19 cellular contexts compared by ENCODE assay signal in the genomic region with DNA sequence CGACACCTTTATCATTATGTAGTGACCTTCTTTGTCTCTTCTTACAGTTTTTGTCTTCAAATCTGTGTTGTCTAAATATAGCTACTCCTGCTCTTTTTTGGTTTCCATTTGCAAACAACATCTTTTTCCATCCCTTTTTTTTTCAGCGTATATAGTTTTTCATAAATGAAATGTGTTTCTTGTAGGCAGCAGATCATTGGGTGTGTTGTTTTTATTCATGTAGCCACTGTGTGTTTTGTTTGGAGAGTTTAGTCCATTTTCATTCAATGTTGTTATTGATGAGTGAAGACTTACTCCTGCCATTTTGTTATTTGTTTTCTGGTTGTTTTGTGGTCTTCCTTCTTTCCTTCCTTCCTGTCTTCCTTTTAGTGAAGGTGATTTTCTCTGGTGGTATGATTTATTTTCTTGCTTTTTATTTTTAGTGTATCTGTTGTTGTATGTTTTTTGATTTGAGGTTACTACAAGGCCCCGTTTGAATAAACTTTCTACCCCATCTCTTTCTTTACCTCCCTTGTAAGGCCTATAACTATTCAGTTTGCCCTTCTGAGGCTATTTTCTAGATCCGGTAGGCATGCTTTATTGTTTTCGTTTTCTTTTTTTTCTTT.
"Had no signal": no experiment of that assay in that cellular context is flagged by ENCODE, and none has a peak within 500 bp of the region (broad histone marks: within the 10 kb centered on the region; RNA-seq: fewer than 3 reads in every experiment).

No MANE protein-coding gene starts in this region.

- DNase-seq: activated CD4-positive, alpha-beta memory T cell treated with anti-CD3 and anti-CD28 coated beads for 36 hours; activated effector memory CD4-positive, alpha-beta T cell treated with anti-CD3 and anti-CD28 coated beads, Interleukin-2, amount 50 U/mL, for 16 hours; activated naive CD4-positive, alpha-beta T cell treated with anti-CD3 and anti-CD28 coated beads, Interleukin-2, amount 50 U/mL, for 16 hours; activated T-cell treated with anti-CD3 and anti-CD28 coated beads, Interleukin-2, amount 50 U/mL, for 48 hours; caudate nucleus; effector memory CD8-positive, alpha-beta T cell; foreskin melanocyte; hypothalamus; islet precursor cell; midbrain; psoas muscle; right cardiac atrium; upper lobe of right lung; WERI-Rb-1 had no signal

- H2AFZ ChIP-seq: neural progenitor cell had no signal

- H3K27me3 Mint-ChIP-seq: activated CD4-positive, alpha-beta memory T cell treated with anti-CD3 and anti-CD28 coated beads for 36 hours; brain; effector memory CD8-positive, alpha-beta T cell had no signal

- H3K9ac ChIP-seq: neural progenitor cell had no signal

- H3K27ac ChIP-seq: neural progenitor cell, psoas muscle, SK-N-MC, thoracic aorta, upper lobe of right lung, WERI-Rb-1 had no signal

- H3K4me1 ChIP-seq: neural progenitor cell, psoas muscle, upper lobe of right lung had no signal

- H3K27me3 ChIP-seq: neural progenitor cell, upper lobe of right lung had no signal

- H3K4me3 Mint-ChIP-seq: activated CD4-positive, alpha-beta memory T cell treated with anti-CD3 and anti-CD28 coated beads for 36 hours; brain; effector memory CD8-positive, alpha-beta T cell; neural progenitor cell had no signal

- H3K4me2 ChIP-seq: neural progenitor cell had no signal

- H3K4me3 ChIP-seq: lung, neural progenitor cell, psoas muscle, SK-N-MC, thoracic aorta, upper lobe of right lung had no signal

- H3K36me3 ChIP-seq: neural progenitor cell, thoracic aorta, upper lobe of right lung, WERI-Rb-1 had no signal

- ATAC-seq: effector memory CD8-positive, alpha-beta T cell; psoas muscle; right cardiac atrium; upper lobe of right lung had no signal

- H3K27ac Mint-ChIP-seq: activated CD4-positive, alpha-beta memory T cell treated with anti-CD3 and anti-CD28 coated beads for 36 hours; brain; effector memory CD8-positive, alpha-beta T cell; neural progenitor cell had no signal

- H3K4me1 Mint-ChIP-seq: neural progenitor cell had no signal
